In the genomic region with DNA sequence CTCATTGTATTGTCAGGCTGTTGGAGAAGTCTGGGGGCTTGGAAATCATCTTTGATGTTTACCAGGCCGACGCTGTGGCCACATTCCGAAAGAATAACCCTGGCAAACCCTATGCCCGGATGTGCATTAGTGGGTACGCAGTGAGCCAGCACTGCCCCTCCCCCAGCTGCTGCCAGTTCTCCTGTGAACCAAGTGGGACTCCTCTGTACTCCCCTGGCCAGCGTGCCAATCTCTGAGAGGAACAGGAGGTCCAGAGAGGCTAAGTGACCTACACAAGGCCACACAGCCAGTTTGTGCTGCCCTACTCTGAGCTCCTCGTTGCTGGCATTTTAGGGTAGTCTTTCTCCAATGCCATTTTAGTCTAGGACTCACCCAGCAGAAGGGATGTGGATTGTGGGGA, we compare ENCODE assay signal across 34 cellular contexts.
"Had no signal": no experiment of that assay in that cellular context is flagged by ENCODE, and none has a peak within 500 bp of the region (broad histone marks: within the 10 kb centered on the region; RNA-seq: fewer than 3 reads in every experiment).

No MANE protein-coding gene starts in this region.

- H3K4me3 Mint-ChIP-seq: activated CD4-positive, alpha-beta memory T cell treated with anti-CD3 and anti-CD28 coated beads, Interleukin-2, amount 10 ng/mL, durations not matched to agents 7 days and 5 days had no signal

- DNase-seq: activated CD4-positive, alpha-beta memory T cell treated with anti-CD3 and anti-CD28 coated beads, Interleukin-2, amount 10 ng/mL, durations not matched to agents 7 days and 5 days; activated CD4-positive, alpha-beta T cell treated with anti-CD3 and anti-CD28 coated beads for 1 hour; activated CD4-positive, alpha-beta T cell treated with anti-CD3 and anti-CD28 coated beads, Interleukin-2, amount 10 ng/mL, durations not matched to agents 7 days and 5 days; activated gamma-delta T cell treated with Interleukin-2 at 50 U/mL for 16 hours; activated T-cell treated with anti-CD3 and anti-CD28 coated beads, Interleukin-2, amount 50 U/mL, for 4 hours; adrenal gland; aorta; body of pancreas; cerebellar nuclear complex; colonic mucosa; effector CD8-positive, alpha-beta T cell; esophagus squamous epithelium; foreskin melanocyte; heart right ventricle; left ventricle myocardium inferior; mesendoderm; occipital lobe; psoas muscle; sigmoid colon; small intestine; stimulated activated CD4-positive, alpha-beta T cell treated with anti-CD3 and anti-CD28 coated beads, Interleukin-4, amount 100 ng/mL, for 24 hours; stimulated activated naive CD8-positive, alpha-beta T cell treated with anti-CD3 and anti-CD28 coated beads, Interleukin-15, amount 100 ng/mL, for 72 hours; substantia nigra; T1000 had no signal

- H3K27me3 ChIP-seq: adrenal gland, body of pancreas, colonic mucosa, esophagus squamous epithelium, vagina had no signal

- H3K27ac ChIP-seq: epithelial cell of prostate, psoas muscle had no signal

- H3K9me3 Mint-ChIP-seq: activated CD4-positive, alpha-beta memory T cell treated with anti-CD3 and anti-CD28 coated beads, Interleukin-2, amount 10 ng/mL, durations not matched to agents 7 days and 5 days; activated CD4-positive, alpha-beta T cell treated with anti-CD3 and anti-CD28 coated beads, Interleukin-2, amount 10 ng/mL, durations not matched to agents 7 days and 5 days; activated naive CD4-positive, alpha-beta T cell treated with anti-CD3 and anti-CD28 coated beads, Interleukin-2, amount 50 U/mL, for 72 hours; activated T-cell treated with anti-CD3 and anti-CD28 coated beads, Interleukin-2, amount 50 U/mL, for 4 hours; activated T-helper 17 cell treated with anti-CD3 and anti-CD28 coated beads, Interleukin-2, amount 50 U/mL, for 72 hours; stimulated activated effector memory CD8-positive, alpha-beta T cell treated with anti-CD3 and anti-CD28 coated beads, Interleukin-12 subunit alpha, Interleukin-12 subunit beta, amount 100 ng/mL, for 72 hours; stimulated activated naive CD8-positive, alpha-beta T cell treated with anti-CD3 and anti-CD28 coated beads, Interleukin-15, amount 100 ng/mL, for 72 hours; type B pancreatic cell had no signal

- H3K27me3 Mint-ChIP-seq: activated T-helper 17 cell treated with anti-CD3 and anti-CD28 coated beads, Interleukin-2, amount 50 U/mL, for 72 hours had no signal

- H3K9me3 ChIP-seq: adrenal gland, body of pancreas, colonic mucosa, esophagus squamous epithelium, heart right ventricle, left ventricle myocardium inferior, psoas muscle, sigmoid colon, vagina had no signal

- H3K36me3 ChIP-seq: colonic mucosa had no signal

- ATAC-seq: activated naive CD4-positive, alpha-beta T cell treated with anti-CD3 and anti-CD28 coated beads, Interleukin-2, amount 50 U/mL, for 72 hours; activated T-cell treated with anti-CD3 and anti-CD28 coated beads, Interleukin-2, amount 50 U/mL, for 4 hours; activated T-helper 17 cell treated with anti-CD3 and anti-CD28 coated beads, Interleukin-2, amount 50 U/mL, for 72 hours; body of pancreas; psoas muscle; stimulated activated effector memory CD8-positive, alpha-beta T cell treated with anti-CD3 and anti-CD28 coated beads, Interleukin-12 subunit alpha, Interleukin-12 subunit beta, amount 100 ng/mL, for 72 hours had no signal

- H3K4me3 ChIP-seq: body of pancreas, lung, psoas muscle, sigmoid colon, vagina had no signal

- H3K4me1 ChIP-seq: parathyroid adenoma had no signal

- H3K27ac Mint-ChIP-seq: activated CD4-positive, alpha-beta memory T cell treated with anti-CD3 and anti-CD28 coated beads, Interleukin-2, amount 10 ng/mL, durations not matched to agents 7 days and 5 days; activated CD4-positive, alpha-beta T cell treated with anti-CD3 and anti-CD28 coated beads, Interleukin-2, amount 10 ng/mL, durations not matched to agents 7 days and 5 days; activated naive CD4-positive, alpha-beta T cell treated with anti-CD3 and anti-CD28 coated beads, Interleukin-2, amount 50 U/mL, for 72 hours; activated T-helper 17 cell treated with anti-CD3 and anti-CD28 coated beads, Interleukin-2, amount 50 U/mL, for 72 hours; stimulated activated effector memory CD8-positive, alpha-beta T cell treated with anti-CD3 and anti-CD28 coated beads, Interleukin-12 subunit alpha, Interleukin-12 subunit beta, amount 100 ng/mL, for 72 hours; stimulated activated naive CD8-positive, alpha-beta T cell treated with anti-CD3 and anti-CD28 coated beads, Interleukin-15, amount 100 ng/mL, for 72 hours had no signal

- FAIRE-seq: endometrium, islet of Langerhans, small intestine had no signal

- H3K9ac ChIP-seq: parathyroid adenoma had no signal

- H2AFZ ChIP-seq: parathyroid adenoma had no signal
